In genomic region chr4:145773581-145774234, GRCh38 we compare ENCODE assay signal across 11 cellular contexts.
DNase-seq lines count a peak whose midpoint lies in the region; ATAC-seq and TF ChIP-seq lines count a peak whose summit lies in the region.
"Had no signal": no experiment of that assay in that cellular context is flagged by ENCODE, and none has a peak within 500 bp of the region (broad histone marks: within the 10 kb centered on the region; RNA-seq: fewer than 3 reads in every experiment).

No MANE protein-coding gene starts in this region.

- no TSS peak for BruUV-seq in PC-9 (replicated peaks; lab: Mats Ljungman, UMichigan)

- H3K4me1 Mint-ChIP-seq in activated CD4-positive, alpha-beta T cell treated with anti-CD3 and anti-CD28 coated beads for 36 hours: peaks cover 5% of the 10 kb centered on the region
- peaks cover 13% of the 10 kb centered on the region for H3K4me1 Mint-ChIP-seq in activated T-helper 17 cell treated with anti-CD3 and anti-CD28 coated beads, Interleukin-2, amount 50 U/mL, for 72 hours
- peaks cover 15% of the 10 kb centered on the region for H3K4me1 Mint-ChIP-seq in stimulated activated naive CD8-positive, alpha-beta T cell treated with anti-CD3 and anti-CD28 coated beads, Interleukin-15, Interleukin-2, amounts not matched to agents 100 ng/mL and 50 ng/mL, for 24 hours (ENCODE audit: low read depth)

- no peak overlapping the region for H2AFZ ChIP-seq in PC-9

- H3K36me3 Mint-ChIP-seq in activated CD4-positive, alpha-beta T cell treated with anti-CD3 and anti-CD28 coated beads for 36 hours (ENCODE audit: low read depth): peaks cover 44% of the 10 kb centered on the region
- H3K36me3 Mint-ChIP-seq in activated T-helper 17 cell treated with anti-CD3 and anti-CD28 coated beads, Interleukin-2, amount 50 U/mL, for 72 hours (ENCODE audit: low read depth): peaks cover 88% of the 10 kb centered on the region
- H3K36me3 Mint-ChIP-seq in stimulated activated naive CD8-positive, alpha-beta T cell treated with anti-CD3 and anti-CD28 coated beads, Interleukin-15, Interleukin-2, amounts not matched to agents 100 ng/mL and 50 ng/mL, for 24 hours (ENCODE audit: low read depth): peaks cover 71% of the 10 kb centered on the region

- H3K9me3 Mint-ChIP-seq in activated CD4-positive, alpha-beta T cell treated with anti-CD3 and anti-CD28 coated beads for 36 hours (ENCODE audit: low read depth): no peaks in the 10 kb centered on the region
- H3K9me3 Mint-ChIP-seq in activated T-helper 17 cell treated with anti-CD3 and anti-CD28 coated beads, Interleukin-2, amount 50 U/mL, for 72 hours: no peaks in the 10 kb centered on the region
- H3K9me3 Mint-ChIP-seq in stimulated activated naive CD8-positive, alpha-beta T cell treated with anti-CD3 and anti-CD28 coated beads, Interleukin-15, Interleukin-2, amounts not matched to agents 100 ng/mL and 50 ng/mL, for 24 hours: no peaks in the 10 kb centered on the region

- H3K36me3 ChIP-seq in PC-9 (ENCODE audit: low read depth): no peaks in the 10 kb centered on the region

- CTCF ChIA-PET in activated CD4-positive, alpha-beta T cell treated with anti-CD3 and anti-CD28 coated beads for 36 hours (lab: Charles Lee): interaction anchor here (0.9 kb wide), 1 partner anchor 46 kb away, joined by 3 read pairs; no protein-coding TSS in a partner anchor
- CTCF ChIA-PET in PC-9 (lab: Charles Lee): no interaction called here

- H3K9me3 ChIP-seq in PC-9 (ENCODE audit: insufficient read depth, low read depth): no peaks in the 10 kb centered on the region
- H3K9me3 ChIP-seq: vagina had no signal

- peak overlapping the region; percentile 20 for H3K27ac Mint-ChIP-seq in activated CD4-positive, alpha-beta T cell treated with anti-CD3 and anti-CD28 coated beads for 36 hours
- peak overlapping the region; percentile 86 for H3K27ac Mint-ChIP-seq in activated T-helper 17 cell treated with anti-CD3 and anti-CD28 coated beads, Interleukin-2, amount 50 U/mL, for 72 hours
- peak overlapping the region; percentile 65 for H3K27ac Mint-ChIP-seq in stimulated activated naive CD8-positive, alpha-beta T cell treated with anti-CD3 and anti-CD28 coated beads, Interleukin-15, Interleukin-2, amounts not matched to agents 100 ng/mL and 50 ng/mL, for 24 hours

- intact Hi-C loops in activated CD4-positive, alpha-beta T cell treated with anti-CD3 and anti-CD28 coated beads for 36 hours (cut with DNase I, micrococcal nuclease): no loop called here
- intact Hi-C loops in PC-9 (cut with micrococcal nuclease; ENCODE audit: unreplicated experiment): no loop called here

- peak; percentile 51 for ATAC-seq in activated CD4-positive, alpha-beta T cell treated with anti-CD3 and anti-CD28 coated beads for 36 hours
- ATAC-seq in HG02840 (IDR thresholded peaks at IDR 0.05; ENCODE audit: low FRiP score, unreplicated experiment): peak; percentile 91
- peak; percentile 89 for ATAC-seq in activated T-helper 17 cell treated with anti-CD3 and anti-CD28 coated beads, Interleukin-2, amount 50 U/mL, for 72 hours (replicated peaks)

- no peak overlapping the region for H3K4me3 Mint-ChIP-seq in activated CD4-positive, alpha-beta T cell treated with anti-CD3 and anti-CD28 coated beads for 36 hours
- peak overlapping the region; percentile 37 for H3K4me3 Mint-ChIP-seq in activated T-helper 17 cell treated with anti-CD3 and anti-CD28 coated beads, Interleukin-2, amount 50 U/mL, for 72 hours
- H3K4me3 Mint-ChIP-seq in stimulated activated naive CD8-positive, alpha-beta T cell treated with anti-CD3 and anti-CD28 coated beads, Interleukin-15, Interleukin-2, amounts not matched to agents 100 ng/mL and 50 ng/mL, for 24 hours: no peak overlapping the region

- H3K9me2 ChIP-seq in PC-9 (ENCODE audit: insufficient read depth): no peaks in the 10 kb centered on the region

- no peak overlapping the region for H3K4me3 ChIP-seq in PC-9
- H3K4me3 ChIP-seq: vagina had no signal

- H3K27me3 ChIP-seq in PC-9 (ENCODE audit: insufficient read depth, low read depth): no peaks in the 10 kb centered on the region
- H3K27me3 ChIP-seq: vagina had no signal

- TF ChIP-seq CTCF in PC-9 (conservative IDR thresholded peaks at IDR 0.05): no peak

- no peak overlapping the region for H3K4me2 ChIP-seq in PC-9

- H4K20me1 ChIP-seq in PC-9 (ENCODE audit: insufficient read depth): no peaks in the 10 kb centered on the region

- POLR2A ChIA-PET in activated CD4-positive, alpha-beta T cell treated with anti-CD3 and anti-CD28 coated beads for 36 hours (lab: Charles Lee): no interaction called here
- POLR2A ChIA-PET in PC-9 (lab: Charles Lee; ENCODE audit: unreplicated experiment): no interaction called here

- H3K27ac ChIP-seq in PC-9: no peak overlapping the region
- H3K27ac ChIP-seq: vagina had no signal

- no peaks in the 10 kb centered on the region for H3K79me2 ChIP-seq in PC-9 (ENCODE audit: low read depth)

- H3K4me1 ChIP-seq in PC-9 (replicated peaks; ENCODE audit: insufficient read depth): no peaks in the 10 kb centered on the region
- H3K4me1 ChIP-seq: vagina had no signal

- H3K27me3 Mint-ChIP-seq in activated CD4-positive, alpha-beta T cell treated with anti-CD3 and anti-CD28 coated beads for 36 hours: no peaks in the 10 kb centered on the region
- H3K27me3 Mint-ChIP-seq in activated T-helper 17 cell treated with anti-CD3 and anti-CD28 coated beads, Interleukin-2, amount 50 U/mL, for 72 hours: no peaks in the 10 kb centered on the region
- H3K27me3 Mint-ChIP-seq in stimulated activated naive CD8-positive, alpha-beta T cell treated with anti-CD3 and anti-CD28 coated beads, Interleukin-15, Interleukin-2, amounts not matched to agents 100 ng/mL and 50 ng/mL, for 24 hours: no peaks in the 10 kb centered on the region

- H3F3A ChIP-seq in PC-9 (ENCODE audit: insufficient read depth, low read depth): no peaks in the 10 kb centered on the region

- no peak for DNase-seq in activated CD4-positive, alpha-beta T cell treated with anti-CD3 and anti-CD28 coated beads for 36 hours
- DNase-seq in activated CD4-positive, alpha-beta T cell treated with anti-CD3 and anti-CD28 coated beads for 4 hours: no peak
- no peak for DNase-seq in PC-9
- DNase-seq in DMS153 (lab: John Stamatoyannopoulos, UW): no peak
- DNase-seq in DMS 273 (lab: John Stamatoyannopoulos, UW; ENCODE audit: unreplicated experiment): no peak
- DNase-seq: 8988T, NCI-H1092 treated with DMSO at 0.1 percent for 48 hours had no signal

Comparison
In these comparisons a context has a peak if more than half of its experiments do, and no peak if none do; other contexts are left out.
1. H3K27ac Mint-ChIP-seq: peak in every context shown above with its lines; median percentile 86 in activated T-helper 17 cell treated with anti-CD3 and anti-CD28 coated beads, Interleukin-2, amount 50 U/mL, for 72 hours; 65 in stimulated activated naive CD8-positive, alpha-beta T cell treated with anti-CD3 and anti-CD28 coated beads, Interleukin-15, Interleukin-2, amounts not matched to agents 100 ng/mL and 50 ng/mL, for 24 hours; 20 in activated CD4-positive, alpha-beta T cell treated with anti-CD3 and anti-CD28 coated beads for 36 hours.